29 cellular contexts compared by ENCODE assay signal in genomic region chr2:5990021-5990420, GRCh38.
"Had no signal": no experiment of that assay in that cellular context is flagged by ENCODE, and none has a peak within 500 bp of the region (broad histone marks: within the 10 kb centered on the region; RNA-seq: fewer than 3 reads in every experiment).

No MANE protein-coding gene starts in this region.

- H3K9me3 ChIP-seq: adrenal gland had no signal

- H3K27ac ChIP-seq: adrenal gland, cardiac muscle cell, VCaP had no signal

- H3K4me3 ChIP-seq: adrenal gland, cardiac muscle cell had no signal

- H3K4me1 ChIP-seq: adrenal gland had no signal

- H3K36me3 ChIP-seq: adrenal gland, cardiac muscle cell had no signal

- DNase-seq: activated B cell treated with CpG ODN at 0.5 μM for 24 hours; activated CD4-positive, alpha-beta memory T cell treated with anti-CD3 and anti-CD28 coated beads for 36 hours; activated CD4-positive, alpha-beta T cell treated with anti-CD3 and anti-CD28 coated beads for 4 hours; activated CD4-positive, alpha-beta T cell treated with anti-CD3 and anti-CD28 coated beads, Interleukin-2, amount 10 ng/mL, durations not matched to agents 24 days and 14 days; activated CD4-positive, alpha-beta T cell treated with anti-CD3 and anti-CD28 coated beads, Interleukin-2, amount 50 U/mL, for 1 hour; activated CD4-positive, alpha-beta T cell treated with anti-CD3 and anti-CD28 coated beads, Interleukin-2, amount 50 U/mL, for 4 hours; activated CD4-positive, CD25-positive, alpha-beta regulatory T cell treated with anti-CD3 and anti-CD28 coated beads, Interleukin-2, amount 50 U/mL, for 72 hours; activated CD8-positive, alpha-beta memory T cell treated with anti-CD3 and anti-CD28 coated beads, Interleukin-2, amount 50 U/mL, for 4 hours; activated CD8-positive, alpha-beta T cell treated with anti-CD3 and anti-CD28 coated beads for 36 hours; activated effector memory CD4-positive, alpha-beta T cell treated with anti-CD3 and anti-CD28 coated beads, Interleukin-2, amount 50 U/mL, for 16 hours; activated gamma-delta T cell treated with Interleukin-2 at 50 U/mL for 16 hours; activated naive CD4-positive, alpha-beta T cell; activated naive CD4-positive, alpha-beta T cell treated with anti-CD3 and anti-CD28 coated beads for 36 hours; activated naive CD4-positive, alpha-beta T cell treated with anti-CD3 and anti-CD28 coated beads, Interleukin-2, amount 50 U/mL, for 16 hours; activated naive CD8-positive, alpha-beta T cell treated with anti-CD3 and anti-CD28 coated beads for 36 hours; activated T-cell treated with anti-CD3 and anti-CD28 coated beads for 4 hours; activated T-cell treated with anti-CD3 and anti-CD28 coated beads, Interleukin-2, amount 50 U/mL, for 1 hour; activated T-cell treated with anti-CD3 and anti-CD28 coated beads, Interleukin-2, amount 50 U/mL, for 4 hours; activated T-cell treated with anti-CD3 and anti-CD28 coated beads, Interleukin-2, amount 50 U/mL, for 72 hours; adrenal gland; amniotic stem cell; aorta; caudate nucleus; SW 1271; T-helper 1 cell; T-helper 2 cell; T-helper 9 cell had no signal

- H3K27me3 ChIP-seq: adrenal gland, cardiac muscle cell had no signal
